Comparison of ENCODE assay signal across 1 cellular context in genomic region chr17:48283907-48284306, GRCh38.
TF ChIP-seq lines count a peak whose summit lies in the region.

No MANE protein-coding gene starts in this region.

TF ChIP-seq in GM23338, 12 proteins besides CTCF, POLR2A, EP300 and RAD21 (continued from another document):
- TF ChIP-seq, protein P1, sequence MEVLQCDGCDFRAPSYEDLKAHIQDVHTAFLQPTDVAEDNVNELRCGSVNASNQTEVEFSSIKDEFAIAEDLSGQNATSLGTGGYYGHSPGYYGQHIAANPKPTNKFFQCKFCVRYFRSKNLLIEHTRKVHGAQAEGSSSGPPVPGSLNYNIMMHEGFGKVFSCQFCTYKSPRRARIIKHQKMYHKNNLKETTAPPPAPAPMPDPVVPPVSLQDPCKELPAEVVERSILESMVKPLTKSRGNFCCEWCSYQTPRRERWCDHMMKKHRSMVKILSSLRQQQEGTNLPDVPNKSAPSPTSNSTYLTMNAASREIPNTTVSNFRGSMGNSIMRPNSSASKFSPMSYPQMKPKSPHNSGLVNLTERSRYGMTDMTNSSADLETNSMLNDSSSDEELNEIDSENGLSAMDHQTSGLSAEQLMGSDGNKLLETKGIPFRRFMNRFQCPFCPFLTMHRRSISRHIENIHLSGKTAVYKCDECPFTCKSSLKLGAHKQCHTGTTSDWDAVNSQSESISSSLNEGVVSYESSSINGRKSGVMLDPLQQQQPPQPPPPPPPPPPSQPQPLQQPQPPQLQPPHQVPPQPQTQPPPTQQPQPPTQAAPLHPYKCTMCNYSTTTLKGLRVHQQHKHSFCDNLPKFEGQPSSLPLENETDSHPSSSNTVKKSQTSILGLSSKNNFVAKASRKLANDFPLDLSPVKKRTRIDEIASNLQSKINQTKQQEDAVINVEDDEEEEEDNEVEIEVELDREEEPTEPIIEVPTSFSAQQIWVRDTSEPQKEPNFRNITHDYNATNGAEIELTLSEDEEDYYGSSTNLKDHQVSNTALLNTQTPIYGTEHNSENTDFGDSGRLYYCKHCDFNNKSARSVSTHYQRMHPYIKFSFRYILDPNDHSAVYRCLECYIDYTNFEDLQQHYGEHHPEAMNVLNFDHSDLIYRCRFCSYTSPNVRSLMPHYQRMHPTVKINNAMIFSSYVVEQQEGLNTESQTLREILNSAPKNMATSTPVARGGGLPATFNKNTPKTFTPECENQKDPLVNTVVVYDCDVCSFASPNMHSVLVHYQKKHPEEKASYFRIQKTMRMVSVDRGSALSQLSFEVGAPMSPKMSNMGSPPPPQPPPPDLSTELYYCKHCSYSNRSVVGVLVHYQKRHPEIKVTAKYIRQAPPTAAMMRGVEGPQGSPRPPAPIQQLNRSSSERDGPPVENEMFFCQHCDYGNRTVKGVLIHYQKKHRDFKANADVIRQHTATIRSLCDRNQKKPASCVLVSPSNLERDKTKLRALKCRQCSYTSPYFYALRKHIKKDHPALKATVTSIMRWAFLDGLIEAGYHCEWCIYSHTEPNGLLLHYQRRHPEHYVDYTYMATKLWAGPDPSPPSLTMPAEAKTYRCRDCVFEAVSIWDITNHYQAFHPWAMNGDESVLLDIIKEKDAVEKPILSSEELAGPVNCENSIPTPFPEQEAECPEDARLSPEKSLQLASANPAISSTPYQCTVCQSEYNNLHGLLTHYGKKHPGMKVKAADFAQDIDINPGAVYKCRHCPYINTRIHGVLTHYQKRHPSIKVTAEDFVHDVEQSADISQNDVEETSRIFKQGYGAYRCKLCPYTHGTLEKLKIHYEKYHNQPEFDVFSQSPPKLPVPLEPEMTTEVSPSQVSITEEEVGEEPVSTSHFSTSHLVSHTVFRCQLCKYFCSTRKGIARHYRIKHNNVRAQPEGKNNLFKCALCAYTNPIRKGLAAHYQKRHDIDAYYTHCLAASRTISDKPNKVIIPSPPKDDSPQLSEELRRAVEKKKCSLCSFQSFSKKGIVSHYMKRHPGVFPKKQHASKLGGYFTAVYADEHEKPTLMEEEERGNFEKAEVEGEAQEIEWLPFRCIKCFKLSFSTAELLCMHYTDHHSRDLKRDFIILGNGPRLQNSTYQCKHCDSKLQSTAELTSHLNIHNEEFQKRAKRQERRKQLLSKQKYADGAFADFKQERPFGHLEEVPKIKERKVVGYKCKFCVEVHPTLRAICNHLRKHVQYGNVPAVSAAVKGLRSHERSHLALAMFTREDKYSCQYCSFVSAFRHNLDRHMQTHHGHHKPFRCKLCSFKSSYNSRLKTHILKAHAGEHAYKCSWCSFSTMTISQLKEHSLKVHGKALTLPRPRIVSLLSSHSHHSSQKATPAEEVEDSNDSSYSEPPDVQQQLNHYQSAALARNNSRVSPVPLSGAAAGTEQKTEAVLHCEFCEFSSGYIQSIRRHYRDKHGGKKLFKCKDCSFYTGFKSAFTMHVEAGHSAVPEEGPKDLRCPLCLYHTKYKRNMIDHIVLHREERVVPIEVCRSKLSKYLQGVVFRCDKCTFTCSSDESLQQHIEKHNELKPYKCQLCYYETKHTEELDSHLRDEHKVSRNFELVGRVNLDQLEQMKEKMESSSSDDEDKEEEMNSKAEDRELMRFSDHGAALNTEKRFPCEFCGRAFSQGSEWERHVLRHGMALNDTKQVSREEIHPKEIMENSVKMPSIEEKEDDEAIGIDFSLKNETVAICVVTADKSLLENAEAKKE (CRISPR knock-in tag; IDR thresholded peaks at IDR 0.05): no peak
